ENCODE assay signal across 22 cellular contexts in genomic region chr17:62111562-62112180, GRCh38. TPM values are rescaled to one million over a fixed set of nuclear protein-coding genes. Genes with fewer than 3 reads are reported as not detected.
DNase-seq lines count a peak whose midpoint lies in the region; ATAC-seq, FAIRE-seq and TF ChIP-seq lines count a peak whose summit lies in the region.
"Had no signal": no experiment of that assay in that cellular context is flagged by ENCODE, and none has a peak within 500 bp of the region (broad histone marks: within the 10 kb centered on the region; RNA-seq: fewer than 3 reads in every experiment).

No MANE protein-coding gene starts in this region.

- in situ Hi-C loops in GM23248 (cut with MboI), result loop anchor here (25.0 kb wide), 1 partner anchor 474 kb away; no protein-coding TSS in a partner anchor
- in situ Hi-C loops in SK-MEL-5 (cut with HindIII; ENCODE audit: low pct_unique_long_range_greater_than_20kb, low sequenced_read_pairs), result no loop called here
- in situ Hi-C loops in gastrocnemius medialis (cut with MboI; ENCODE audit: low sequenced_read_pairs in 4 of 4), result no loop called here

- ATAC-seq in gastrocnemius medialis (no peak), GM19455 (IDR thresholded peaks at IDR 0.05; ENCODE audit: unreplicated experiment) (no peak)
- ATAC-seq: Panc1, T-cell, WTC11 had no signal

- intact Hi-C loops in gastrocnemius medialis (cut with DNase I; ENCODE audit: low total_unique reads), result no loop called here
- intact Hi-C loops in left ventricle myocardium inferior (cut with micrococcal nuclease), result no loop called here

- no peaks in the 10 kb centered on the region for H3K9me3 ChIP-seq in GM23248 (ENCODE audit: low read depth)
- no peaks in the 10 kb centered on the region for H3K9me3 ChIP-seq in small intestine (ENCODE audit: control insufficient read depth, low read depth)
- H3K9me3 ChIP-seq in gastrocnemius medialis, result no peaks in the 10 kb centered on the region
- H3K9me3 ChIP-seq in left ventricle myocardium inferior (replicated peaks), result peaks cover 14% of the 10 kb centered on the region
- H3K9me3 ChIP-seq: ascending aorta, tibial artery had no signal

- 19 to 21% methylated on average over 7 of the region's 7 CpGs for WGBS in GM23248 (ENCODE audit: low coverage in 1 of 2, low lambda C conversion rate in 2 of 2, missing lambda C conversion rate in 2 of 2), 2 experiments
- 27 to 54% (median 47%) methylated on average over 7 of the region's 7 CpGs for WGBS in small intestine, 3 donors

- H3K4me1 ChIP-seq in GM23248 (ENCODE audit: insufficient read depth) (no peaks in the 10 kb centered on the region), small intestine (ENCODE audit: control insufficient read depth in 2 of 2, insufficient read depth in 1 of 2, low read depth in 1 of 2, low read length in 1 of 2) (no peaks in the 10 kb centered on the region), gastrocnemius medialis (no peaks in the 10 kb centered on the region), left ventricle myocardium inferior (no peaks in the 10 kb centered on the region)
- H3K4me1 ChIP-seq: ascending aorta, tibial artery had no signal

- H3K27me3 ChIP-seq in GM23248 (replicated peaks; ENCODE audit: insufficient read depth) (peaks cover 6% of the 10 kb centered on the region; the same call in 1 of the 2 replicates), small intestine (ENCODE audit: control insufficient read depth in 2 of 2, insufficient read depth in 2 of 2, low read length in 2 of 2) (no peaks in the 10 kb centered on the region), gastrocnemius medialis (peaks cover 0 to 5% (median 0%) of the 10 kb centered on the region in 3 donors), left ventricle myocardium inferior (ENCODE audit: low read depth) (peaks cover 14% of the 10 kb centered on the region)
- H3K27me3 ChIP-seq: ascending aorta, tibial artery had no signal

- TF ChIP-seq POLR2A in gastrocnemius medialis (IDR thresholded peaks at IDR 0.05), result no peak

- H3K9me2 ChIP-seq in GM23248 (ENCODE audit: insufficient read depth), result no peaks in the 10 kb centered on the region

- H3K79me2 ChIP-seq in GM23248 (ENCODE audit: insufficient read depth), result no peaks in the 10 kb centered on the region

- TF ChIP-seq CTCF in gastrocnemius medialis (IDR thresholded peaks at IDR 0.05 in 4 of 5, conservative IDR thresholded peaks at IDR 0.05 in 1 of 5), result no peak
- TF ChIP-seq CTCF in left ventricle myocardium inferior (IDR thresholded peaks at IDR 0.05; ENCODE audit: borderline replicate concordance), result no peak

- H3K36me3 ChIP-seq in GM23248 (ENCODE audit: low read depth) (no peaks in the 10 kb centered on the region), small intestine (ENCODE audit: control insufficient read depth in 2 of 2, insufficient read depth in 2 of 2, low read length in 2 of 2) (no peaks in the 10 kb centered on the region), gastrocnemius medialis (no peaks in the 10 kb centered on the region), left ventricle myocardium inferior (no peaks in the 10 kb centered on the region)
- H3K36me3 ChIP-seq: ascending aorta, tibial artery had no signal

- no peak overlapping the region for H3K27ac ChIP-seq in GM23248
- no peak overlapping the region for H3K27ac ChIP-seq in small intestine (ENCODE audit: low read depth in 1 of 2, low read length in 1 of 2)
- H3K27ac ChIP-seq in gastrocnemius medialis, result no peak overlapping the region
- no peak overlapping the region for H3K27ac ChIP-seq in left ventricle myocardium inferior (replicated peaks)
- H3K27ac ChIP-seq: ascending aorta, tibial artery had no signal

- no peak overlapping the region for H3K9ac ChIP-seq in GM23248

- H3K4me2 ChIP-seq in GM23248 (ENCODE audit: unreplicated experiment), result no peak overlapping the region

- DNase-seq in COLO829 (ENCODE audit: low spot score), result peak; percentile 34
- peak; percentile 9 for DNase-seq in GM23248
- DNase-seq in SK-MEL-5 (ENCODE audit: low read depth, low spot score), result peak; percentile 69
- peak; percentile 42 for DNase-seq in small intestine
- DNase-seq in gastrocnemius medialis, result no peak
- DNase-seq in left ventricle myocardium inferior, result no peak
- DNase-seq: activated CD4-positive, alpha-beta T cell treated with anti-CD3 and anti-CD28 coated beads, Interleukin-2, amount 10 ng/mL, durations not matched to agents 7 days and 5 days; activated T-cell treated with anti-CD3 and anti-CD28 coated beads, Interleukin-2, amount 50 U/mL, for 24 hours; CD4-positive, alpha-beta memory T cell; effector CD4-positive, alpha-beta T cell; HFFc6; hippocampal formation; NCI-H1930; NCI-H524; Right ventricle myocardium superior; stimulated activated CD4-positive, alpha-beta T cell treated with anti-CD3 and anti-CD28 coated beads, Interleukin-4, amount 100 ng/mL, for 24 hours; T-cell; tibial artery had no signal

- no peak overlapping the region for H2AFZ ChIP-seq in GM23248

- no peak for FAIRE-seq in small intestine (lab: Jason Lieb, UNC)

- H3F3A ChIP-seq in GM23248 (ENCODE audit: insufficient read depth), result no peaks in the 10 kb centered on the region

- H3K4me3 ChIP-seq in GM23248, result no peak overlapping the region
- H3K4me3 ChIP-seq in small intestine (ENCODE audit: low read depth in 1 of 2, low read length in 2 of 2), result no peak overlapping the region
- H3K4me3 ChIP-seq in gastrocnemius medialis, result no peak overlapping the region
- H3K4me3 ChIP-seq in left ventricle myocardium inferior, result no peak overlapping the region
- H3K4me3 ChIP-seq: ascending aorta, tibial artery had no signal

- H4K20me1 ChIP-seq in GM23248 (ENCODE audit: insufficient read depth), result no peaks in the 10 kb centered on the region

RNA-seq across cellular contexts. Expression of gene MED13, which starts 46.6 kb away (rescaled TPM):
- 25.2 and 51.6 TPM in 2 replicates for total RNA-seq in GM23248 (2014; rRNA removed; shearing (Covaris generic))
- polyA plus RNA-seq in GM23248 (2016; fragmentation: Nextera tagmentation; extraction: Ambion mirVana), result 4.3 and 4.6 TPM in 2 replicates
- total RNA-seq in SK-MEL-5 (2014; rRNA removed; shearing (Covaris generic)), result 42.4 and 44.5 TPM in 2 replicates
- 16.9 and 24.6 TPM in 2 replicates for polyA plus RNA-seq in SK-MEL-5 (2015; cell fraction: cytosol; rRNA removed)
- 26.4 and 28.0 TPM in 2 replicates for polyA plus RNA-seq in SK-MEL-5 (2015; cell fraction: nucleus; rRNA removed)
- 1 to 10 TPM; 7.3 to 10.0 (median 8.9) TPM for polyA plus RNA-seq in small intestine
- total RNA-seq in gastrocnemius medialis, result 100 to 1,000 TPM in 1 of 4 donors, 10 to 100 TPM in 3; 54.9 to 142 (median 67.8) TPM
- 29.0 TPM for total RNA-seq in left ventricle myocardium inferior

Comparison
In these comparisons a context has a peak if more than half of its experiments do, and no peak if none do; other contexts are left out.
1. DNase-seq: peak in COLO829 (single experiment), GM23248 (single experiment), SK-MEL-5 (single experiment) and small intestine (single experiment); none in gastrocnemius medialis (0 of 2) and left ventricle myocardium inferior (single experiment).